21 cellular contexts compared by ENCODE assay signal in the genomic region with DNA sequence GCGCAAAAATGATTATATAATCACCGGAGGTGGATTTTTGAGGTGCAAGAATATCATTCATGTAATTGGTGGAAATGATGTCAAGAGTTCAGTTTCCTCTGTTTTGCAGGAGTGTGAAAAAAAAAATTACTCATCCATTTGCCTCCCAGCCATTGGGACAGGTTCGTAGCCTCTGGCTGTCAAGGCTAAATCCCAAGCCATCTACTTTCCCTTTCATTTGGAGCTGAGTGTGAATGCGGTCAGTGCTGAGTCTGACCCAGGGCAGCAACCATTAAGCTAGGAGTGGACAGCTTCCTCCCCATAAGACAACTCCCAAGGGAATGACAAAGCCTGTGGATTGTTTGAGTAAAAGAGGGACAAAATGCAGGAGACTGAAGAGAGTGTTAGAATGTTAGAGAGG. TPM values are rescaled to one million over a fixed set of nuclear protein-coding genes. Genes with fewer than 3 reads are reported as not detected.
DNase-seq lines count a peak whose midpoint lies in the region; ATAC-seq and TF ChIP-seq lines count a peak whose summit lies in the region.
"Had no signal": no experiment of that assay in that cellular context is flagged by ENCODE, and none has a peak within 500 bp of the region (broad histone marks: within the 10 kb centered on the region; RNA-seq: fewer than 3 reads in every experiment).

No MANE protein-coding gene starts in this region.

- POLR2A ChIA-PET in CD8-positive, alpha-beta memory T cell (lab: Charles Lee): no interaction called here

- no peak overlapping the region for H3K4me3 Mint-ChIP-seq in activated naive CD8-positive, alpha-beta T cell
- no peak overlapping the region for H3K4me3 Mint-ChIP-seq in activated naive CD8-positive, alpha-beta T cell treated with anti-CD3 and anti-CD28 coated beads, Interleukin-2, amount 50 U/mL, for 24 hours
- no peak overlapping the region for H3K4me3 Mint-ChIP-seq in CD8-positive, alpha-beta memory T cell

- CTCF ChIA-PET in CD8-positive, alpha-beta memory T cell (lab: Charles Lee): no interaction called here

- H3K4me3 ChIP-seq in spleen: no peak overlapping the region
- H3K4me3 ChIP-seq in CD8-positive, alpha-beta memory T cell (ENCODE audit: low read length): no peak overlapping the region
- H3K4me3 ChIP-seq: SJSA1 had no signal

- peaks cover 0 to 31% (median 5%) of the 10 kb centered on the region in 6 donors for H3K4me1 ChIP-seq in spleen
- H3K4me1 ChIP-seq in CD8-positive, alpha-beta memory T cell (ENCODE audit: insufficient read depth, low read length): no peaks in the 10 kb centered on the region
- H3K4me1 ChIP-seq: SJSA1 had no signal

- no peak for DNase-seq in activated naive CD8-positive, alpha-beta T cell treated with anti-CD3 and anti-CD28 coated beads, Interleukin-2, amount 50 U/mL, for 24 hours
- DNase-seq in NCI-H226 (peak; percentile 2), dermis blood vessel endothelial cell (peak; percentile 84), spleen (no peak), 8988T (no peak)
- no peak for DNase-seq in CD8-positive, alpha-beta memory T cell
- DNase-seq: AML-193, DMS53, GF-D8, KBM-7, NCI-H1105, NCI-H146, NCI-H2029 treated with DMSO at 0.1 percent for 48 hours, NCI-H345, NCI-H524, NCI-H774 had no signal

- no peak for TF ChIP-seq CTCF in spleen (IDR thresholded peaks at IDR 0.05 in 8 of 11, conservative IDR thresholded peaks at IDR 0.05 in 3 of 11)

- no peaks in the 10 kb centered on the region for H3K9me3 ChIP-seq in spleen
- no peaks in the 10 kb centered on the region for H3K9me3 ChIP-seq in CD8-positive, alpha-beta memory T cell (ENCODE audit: low read length)
- H3K9me3 ChIP-seq: SJSA1 had no signal

- H3K36me3 ChIP-seq in spleen: peaks cover 0 to 94% (median 69%) of the 10 kb centered on the region in 6 donors
- H3K36me3 ChIP-seq in CD8-positive, alpha-beta memory T cell (ENCODE audit: insufficient read depth, low read length): peaks cover 58% of the 10 kb centered on the region

- peaks cover 37% of the 10 kb centered on the region for H3K36me3 Mint-ChIP-seq in activated naive CD8-positive, alpha-beta T cell
- peaks cover 67% of the 10 kb centered on the region for H3K36me3 Mint-ChIP-seq in activated naive CD8-positive, alpha-beta T cell treated with anti-CD3 and anti-CD28 coated beads, Interleukin-2, amount 50 U/mL, for 24 hours (ENCODE audit: low read depth)
- H3K36me3 Mint-ChIP-seq in CD8-positive, alpha-beta memory T cell: peaks cover 9 to 94% (median 42%) of the 10 kb centered on the region in 3 donors

- peak overlapping the region in 6 of 8 donors; percentile 26 to 63 (median 47) for H3K27ac ChIP-seq in spleen
- H3K27ac ChIP-seq in CD8-positive, alpha-beta memory T cell (ENCODE audit: low read depth, low read length): no peak overlapping the region
- H3K27ac ChIP-seq: C4-2B, SJSA1 had no signal

- peak overlapping the region; percentile 36 for H3K27ac Mint-ChIP-seq in activated naive CD8-positive, alpha-beta T cell
- H3K27ac Mint-ChIP-seq in activated naive CD8-positive, alpha-beta T cell treated with anti-CD3 and anti-CD28 coated beads, Interleukin-2, amount 50 U/mL, for 24 hours: no peak overlapping the region
- peak overlapping the region in 1 of 8 donors; percentile 71 for H3K27ac Mint-ChIP-seq in CD8-positive, alpha-beta memory T cell

- no peak for ATAC-seq in activated naive CD8-positive, alpha-beta T cell treated with anti-CD3 and anti-CD28 coated beads, Interleukin-2, amount 50 U/mL, for 24 hours
- ATAC-seq in GM21423 (IDR thresholded peaks at IDR 0.05; ENCODE audit: unreplicated experiment): no peak
- ATAC-seq: Panc1 had no signal

- intact Hi-C loops in spleen (cut with DNase I; ENCODE audit: low total_unique reads): no loop called here

- TF ChIP-seq POLR2A in spleen (IDR thresholded peaks at IDR 0.05): no peak

- H3K9me3 Mint-ChIP-seq in activated naive CD8-positive, alpha-beta T cell (ENCODE audit: low read depth): no peaks in the 10 kb centered on the region
- no peaks in the 10 kb centered on the region for H3K9me3 Mint-ChIP-seq in activated naive CD8-positive, alpha-beta T cell treated with anti-CD3 and anti-CD28 coated beads, Interleukin-2, amount 50 U/mL, for 24 hours
- no peaks in the 10 kb centered on the region for H3K9me3 Mint-ChIP-seq in CD8-positive, alpha-beta memory T cell

- H3K27me3 ChIP-seq in spleen (replicated peaks in 1 of 7): no peaks in the 10 kb centered on the region
- H3K27me3 ChIP-seq in CD8-positive, alpha-beta memory T cell (ENCODE audit: insufficient read depth, low read length, poor library complexity, severe bottlenecking): no peaks in the 10 kb centered on the region
- H3K27me3 ChIP-seq: SJSA1 had no signal

- WGBS in spleen, 5 donors: 69 to 89% (median 81%) methylated on average over 4 of the region's 4 CpGs

- peaks cover 23% of the 10 kb centered on the region for H3K4me1 Mint-ChIP-seq in activated naive CD8-positive, alpha-beta T cell (ENCODE audit: low read depth)
- H3K4me1 Mint-ChIP-seq in activated naive CD8-positive, alpha-beta T cell treated with anti-CD3 and anti-CD28 coated beads, Interleukin-2, amount 50 U/mL, for 24 hours: peaks cover 22% of the 10 kb centered on the region
- peaks cover 25 to 28% (median 27%) of the 10 kb centered on the region in 3 donors for H3K4me1 Mint-ChIP-seq in CD8-positive, alpha-beta memory T cell

- H3K27me3 Mint-ChIP-seq in activated naive CD8-positive, alpha-beta T cell: no peaks in the 10 kb centered on the region
- H3K27me3 Mint-ChIP-seq in activated naive CD8-positive, alpha-beta T cell treated with anti-CD3 and anti-CD28 coated beads, Interleukin-2, amount 50 U/mL, for 24 hours: no peaks in the 10 kb centered on the region
- no peaks in the 10 kb centered on the region for H3K27me3 Mint-ChIP-seq in CD8-positive, alpha-beta memory T cell

RNA-seq across cellular contexts. Expression of a gene that starts 33.6 kb away (rescaled TPM):
- total RNA-seq in dermis blood vessel endothelial cell (135 and 161 TPM in 2 replicates), spleen (100 to 1,000 TPM; 123 to 187 (median 176) TPM)
- polyA plus RNA-seq in spleen: 10 to 100 TPM; 17.4 to 43.5 (median 36.7) TPM
- total RNA-seq in CD8-positive, alpha-beta memory T cell: 10 to 100 TPM; 41.3 to 44.8 TPM
- 16.6 TPM for polyA plus RNA-seq in CD8-positive, alpha-beta memory T cell

Comparison
In these comparisons a context has a peak if more than half of its experiments do, and no peak if none do; other contexts are left out.
1. DNase-seq: peak in NCI-H226 (single experiment) and dermis blood vessel endothelial cell (single experiment); none in activated naive CD8-positive, alpha-beta T cell treated with anti-CD3 and anti-CD28 coated beads, Interleukin-2, amount 50 U/mL, for 24 hours (single experiment), spleen (single experiment), 8988T (single experiment) and CD8-positive, alpha-beta memory T cell (0 of 5).